1 cellular context compared by ENCODE assay signal in the genomic region with DNA sequence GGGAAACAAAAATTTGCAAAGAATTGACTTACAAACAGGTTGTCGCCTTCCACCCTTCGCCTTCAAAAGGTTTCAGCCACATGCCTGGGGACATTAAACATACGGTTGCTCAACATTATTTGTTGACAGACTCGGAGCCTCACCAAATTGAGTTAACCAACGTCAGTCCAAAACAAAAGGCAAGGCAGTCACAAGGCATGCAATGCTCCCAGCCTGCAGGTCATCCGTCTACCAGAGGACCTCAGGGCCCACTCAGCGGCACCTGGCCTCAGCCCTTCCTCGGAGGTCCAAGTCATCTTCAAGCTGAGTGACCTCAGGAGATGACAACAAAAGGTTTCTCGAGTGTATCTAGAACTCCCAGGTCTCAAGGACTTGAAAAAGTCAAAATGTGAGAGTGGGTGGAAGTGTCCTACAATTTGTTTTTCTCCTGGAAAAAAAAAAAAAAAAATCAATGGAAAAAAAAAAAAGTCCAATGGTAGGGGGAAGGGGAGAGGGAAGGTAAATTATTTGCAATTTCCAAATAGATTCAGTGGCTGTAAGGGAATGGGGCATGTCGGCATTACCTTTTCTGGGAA.
A peak's percentile ranks its signal among the peaks of the same experiment; 100 is the strongest.
TF ChIP-seq lines count a peak whose summit lies in the region.

No MANE protein-coding gene starts in this region.

TF ChIP-seq in HepG2, 621 proteins besides CTCF, POLR2A, EP300 and RAD21 (continued from another document and continues in another):
- TF ChIP-seq, protein P1, sequence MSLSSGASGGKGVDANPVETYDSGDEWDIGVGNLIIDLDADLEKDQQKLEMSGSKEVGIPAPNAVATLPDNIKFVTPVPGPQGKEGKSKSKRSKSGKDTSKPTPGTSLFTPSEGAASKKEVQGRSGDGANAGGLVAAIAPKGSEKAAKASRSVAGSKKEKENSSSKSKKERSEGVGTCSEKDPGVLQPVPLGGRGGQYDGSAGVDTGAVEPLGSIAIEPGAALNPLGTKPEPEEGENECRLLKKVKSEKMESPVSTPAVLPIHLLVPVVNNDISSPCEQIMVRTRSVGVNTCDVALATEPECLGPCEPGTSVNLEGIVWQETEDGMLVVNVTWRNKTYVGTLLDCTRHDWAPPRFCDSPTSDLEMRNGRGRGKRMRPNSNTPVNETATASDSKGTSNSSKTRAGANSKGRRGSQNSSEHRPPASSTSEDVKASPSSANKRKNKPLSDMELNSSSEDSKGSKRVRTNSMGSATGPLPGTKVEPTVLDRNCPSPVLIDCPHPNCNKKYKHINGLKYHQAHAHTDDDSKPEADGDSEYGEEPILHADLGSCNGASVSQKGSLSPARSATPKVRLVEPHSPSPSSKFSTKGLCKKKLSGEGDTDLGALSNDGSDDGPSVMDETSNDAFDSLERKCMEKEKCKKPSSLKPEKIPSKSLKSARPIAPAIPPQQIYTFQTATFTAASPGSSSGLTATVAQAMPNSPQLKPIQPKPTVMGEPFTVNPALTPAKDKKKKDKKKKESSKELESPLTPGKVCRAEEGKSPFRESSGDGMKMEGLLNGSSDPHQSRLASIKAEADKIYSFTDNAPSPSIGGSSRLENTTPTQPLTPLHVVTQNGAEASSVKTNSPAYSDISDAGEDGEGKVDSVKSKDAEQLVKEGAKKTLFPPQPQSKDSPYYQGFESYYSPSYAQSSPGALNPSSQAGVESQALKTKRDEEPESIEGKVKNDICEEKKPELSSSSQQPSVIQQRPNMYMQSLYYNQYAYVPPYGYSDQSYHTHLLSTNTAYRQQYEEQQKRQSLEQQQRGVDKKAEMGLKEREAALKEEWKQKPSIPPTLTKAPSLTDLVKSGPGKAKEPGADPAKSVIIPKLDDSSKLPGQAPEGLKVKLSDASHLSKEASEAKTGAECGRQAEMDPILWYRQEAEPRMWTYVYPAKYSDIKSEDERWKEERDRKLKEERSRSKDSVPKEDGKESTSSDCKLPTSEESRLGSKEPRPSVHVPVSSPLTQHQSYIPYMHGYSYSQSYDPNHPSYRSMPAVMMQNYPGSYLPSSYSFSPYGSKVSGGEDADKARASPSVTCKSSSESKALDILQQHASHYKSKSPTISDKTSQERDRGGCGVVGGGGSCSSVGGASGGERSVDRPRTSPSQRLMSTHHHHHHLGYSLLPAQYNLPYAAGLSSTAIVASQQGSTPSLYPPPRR (CRISPR knock-in tag; IDR thresholded peaks at IDR 0.05; ENCODE audit: borderline replicate concordance) = peak; percentile 72; the same call in 1 of the 2 replicates
- TF ChIP-seq NR2F1 (CRISPR knock-in tag; IDR thresholded peaks at IDR 0.05) (no peak), CAMTA2 (CRISPR knock-in tag; IDR thresholded peaks at IDR 0.05; ENCODE audit: borderline replicate concordance) (no peak), SALL1 (CRISPR knock-in tag; IDR thresholded peaks at IDR 0.05) (peak; percentile 92), MEIS2 (CRISPR knock-in tag; IDR thresholded peaks at IDR 0.05) (peak; percentile 94), FOXA1 (IDR thresholded peaks at IDR 0.05) (no peak), FOXA1 (CRISPR knock-in tag; IDR thresholded peaks at IDR 0.05) (peak; percentile 79), ZNF724P (CRISPR knock-in tag; IDR thresholded peaks at IDR 0.05; ENCODE audit: borderline replicate concordance) (peak; percentile 55; the same call in 1 of the 2 replicates), NR1H2 (CRISPR knock-in tag; IDR thresholded peaks at IDR 0.05; ENCODE audit: borderline replicate concordance, low read depth) (peak; percentile 73; the same call in 1 of the 2 replicates), ZNF629 (CRISPR knock-in tag; conservative IDR thresholded peaks at IDR 0.05) (peak; percentile 46; the same call in 1 of the 2 replicates), MLLT10 (CRISPR knock-in tag; IDR thresholded peaks at IDR 0.05) (no peak), NFE2 (CRISPR knock-in tag; IDR thresholded peaks at IDR 0.05) (no peak), LCORL (IDR thresholded peaks at IDR 0.05) (no peak), LCORL (CRISPR knock-in tag; IDR thresholded peaks at IDR 0.05) (peak; percentile 91), ZBTB3 (CRISPR knock-in tag; IDR thresholded peaks at IDR 0.05; ENCODE audit: borderline replicate concordance, low read depth) (no peak; the same call in 1 of the 2 replicates), POGZ (CRISPR knock-in tag; IDR thresholded peaks at IDR 0.05) (no peak)
- TF ChIP-seq, protein P2, sequence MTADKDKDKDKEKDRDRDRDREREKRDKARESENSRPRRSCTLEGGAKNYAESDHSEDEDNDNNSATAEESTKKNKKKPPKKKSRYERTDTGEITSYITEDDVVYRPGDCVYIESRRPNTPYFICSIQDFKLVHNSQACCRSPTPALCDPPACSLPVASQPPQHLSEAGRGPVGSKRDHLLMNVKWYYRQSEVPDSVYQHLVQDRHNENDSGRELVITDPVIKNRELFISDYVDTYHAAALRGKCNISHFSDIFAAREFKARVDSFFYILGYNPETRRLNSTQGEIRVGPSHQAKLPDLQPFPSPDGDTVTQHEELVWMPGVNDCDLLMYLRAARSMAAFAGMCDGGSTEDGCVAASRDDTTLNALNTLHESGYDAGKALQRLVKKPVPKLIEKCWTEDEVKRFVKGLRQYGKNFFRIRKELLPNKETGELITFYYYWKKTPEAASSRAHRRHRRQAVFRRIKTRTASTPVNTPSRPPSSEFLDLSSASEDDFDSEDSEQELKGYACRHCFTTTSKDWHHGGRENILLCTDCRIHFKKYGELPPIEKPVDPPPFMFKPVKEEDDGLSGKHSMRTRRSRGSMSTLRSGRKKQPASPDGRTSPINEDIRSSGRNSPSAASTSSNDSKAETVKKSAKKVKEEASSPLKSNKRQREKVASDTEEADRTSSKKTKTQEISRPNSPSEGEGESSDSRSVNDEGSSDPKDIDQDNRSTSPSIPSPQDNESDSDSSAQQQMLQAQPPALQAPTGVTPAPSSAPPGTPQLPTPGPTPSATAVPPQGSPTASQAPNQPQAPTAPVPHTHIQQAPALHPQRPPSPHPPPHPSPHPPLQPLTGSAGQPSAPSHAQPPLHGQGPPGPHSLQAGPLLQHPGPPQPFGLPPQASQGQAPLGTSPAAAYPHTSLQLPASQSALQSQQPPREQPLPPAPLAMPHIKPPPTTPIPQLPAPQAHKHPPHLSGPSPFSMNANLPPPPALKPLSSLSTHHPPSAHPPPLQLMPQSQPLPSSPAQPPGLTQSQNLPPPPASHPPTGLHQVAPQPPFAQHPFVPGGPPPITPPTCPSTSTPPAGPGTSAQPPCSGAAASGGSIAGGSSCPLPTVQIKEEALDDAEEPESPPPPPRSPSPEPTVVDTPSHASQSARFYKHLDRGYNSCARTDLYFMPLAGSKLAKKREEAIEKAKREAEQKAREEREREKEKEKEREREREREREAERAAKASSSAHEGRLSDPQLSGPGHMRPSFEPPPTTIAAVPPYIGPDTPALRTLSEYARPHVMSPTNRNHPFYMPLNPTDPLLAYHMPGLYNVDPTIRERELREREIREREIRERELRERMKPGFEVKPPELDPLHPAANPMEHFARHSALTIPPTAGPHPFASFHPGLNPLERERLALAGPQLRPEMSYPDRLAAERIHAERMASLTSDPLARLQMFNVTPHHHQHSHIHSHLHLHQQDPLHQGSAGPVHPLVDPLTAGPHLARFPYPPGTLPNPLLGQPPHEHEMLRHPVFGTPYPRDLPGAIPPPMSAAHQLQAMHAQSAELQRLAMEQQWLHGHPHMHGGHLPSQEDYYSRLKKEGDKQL (CRISPR knock-in tag; IDR thresholded peaks at IDR 0.05; ENCODE audit: low read depth) = 0 out of 2 replicates have a peak, but pooled peaks have one; percentile 41
- TF ChIP-seq, protein P3, sequence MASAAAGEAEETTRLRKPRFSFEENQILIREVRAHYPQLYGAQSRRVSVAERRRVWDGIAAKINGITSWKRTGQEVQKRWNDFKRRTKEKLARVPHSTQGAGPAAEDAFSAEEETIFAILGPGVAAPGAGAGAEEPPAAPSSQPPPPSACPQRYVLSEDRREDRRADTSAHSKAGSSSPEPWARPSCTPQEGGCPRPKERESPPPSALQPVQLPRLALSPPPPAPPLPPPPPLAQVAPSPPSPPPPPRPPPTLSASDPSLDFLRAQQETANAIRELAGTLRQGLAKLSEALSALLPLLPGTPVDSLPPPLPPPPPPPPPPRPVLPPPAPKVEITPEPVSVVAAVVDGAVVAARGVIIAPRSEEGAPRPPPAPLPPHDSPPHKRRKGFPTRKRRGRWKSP (CRISPR knock-in tag; IDR thresholded peaks at IDR 0.05) = peak; percentile 70; the same call in 1 of the 2 replicates
- TF ChIP-seq, protein P4, sequence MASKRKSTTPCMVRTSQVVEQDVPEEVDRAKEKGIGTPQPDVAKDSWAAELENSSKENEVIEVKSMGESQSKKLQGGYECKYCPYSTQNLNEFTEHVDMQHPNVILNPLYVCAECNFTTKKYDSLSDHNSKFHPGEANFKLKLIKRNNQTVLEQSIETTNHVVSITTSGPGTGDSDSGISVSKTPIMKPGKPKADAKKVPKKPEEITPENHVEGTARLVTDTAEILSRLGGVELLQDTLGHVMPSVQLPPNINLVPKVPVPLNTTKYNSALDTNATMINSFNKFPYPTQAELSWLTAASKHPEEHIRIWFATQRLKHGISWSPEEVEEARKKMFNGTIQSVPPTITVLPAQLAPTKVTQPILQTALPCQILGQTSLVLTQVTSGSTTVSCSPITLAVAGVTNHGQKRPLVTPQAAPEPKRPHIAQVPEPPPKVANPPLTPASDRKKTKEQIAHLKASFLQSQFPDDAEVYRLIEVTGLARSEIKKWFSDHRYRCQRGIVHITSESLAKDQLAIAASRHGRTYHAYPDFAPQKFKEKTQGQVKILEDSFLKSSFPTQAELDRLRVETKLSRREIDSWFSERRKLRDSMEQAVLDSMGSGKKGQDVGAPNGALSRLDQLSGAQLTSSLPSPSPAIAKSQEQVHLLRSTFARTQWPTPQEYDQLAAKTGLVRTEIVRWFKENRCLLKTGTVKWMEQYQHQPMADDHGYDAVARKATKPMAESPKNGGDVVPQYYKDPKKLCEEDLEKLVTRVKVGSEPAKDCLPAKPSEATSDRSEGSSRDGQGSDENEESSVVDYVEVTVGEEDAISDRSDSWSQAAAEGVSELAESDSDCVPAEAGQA (IDR thresholded peaks at IDR 0.05; ENCODE audit: low read depth) = no peak
- TF ChIP-seq, protein P4 (CRISPR knock-in tag; IDR thresholded peaks at IDR 0.05; ENCODE audit: borderline replicate concordance) = peak; percentile 94
- TF ChIP-seq, protein P5, sequence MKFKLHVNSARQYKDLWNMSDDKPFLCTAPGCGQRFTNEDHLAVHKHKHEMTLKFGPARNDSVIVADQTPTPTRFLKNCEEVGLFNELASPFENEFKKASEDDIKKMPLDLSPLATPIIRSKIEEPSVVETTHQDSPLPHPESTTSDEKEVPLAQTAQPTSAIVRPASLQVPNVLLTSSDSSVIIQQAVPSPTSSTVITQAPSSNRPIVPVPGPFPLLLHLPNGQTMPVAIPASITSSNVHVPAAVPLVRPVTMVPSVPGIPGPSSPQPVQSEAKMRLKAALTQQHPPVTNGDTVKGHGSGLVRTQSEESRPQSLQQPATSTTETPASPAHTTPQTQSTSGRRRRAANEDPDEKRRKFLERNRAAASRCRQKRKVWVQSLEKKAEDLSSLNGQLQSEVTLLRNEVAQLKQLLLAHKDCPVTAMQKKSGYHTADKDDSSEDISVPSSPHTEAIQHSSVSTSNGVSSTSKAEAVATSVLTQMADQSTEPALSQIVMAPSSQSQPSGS (CRISPR knock-in tag; IDR thresholded peaks at IDR 0.05) = 0 out of 2 replicates have a peak, but pooled peaks have one; percentile 39
- TF ChIP-seq, protein P6, sequence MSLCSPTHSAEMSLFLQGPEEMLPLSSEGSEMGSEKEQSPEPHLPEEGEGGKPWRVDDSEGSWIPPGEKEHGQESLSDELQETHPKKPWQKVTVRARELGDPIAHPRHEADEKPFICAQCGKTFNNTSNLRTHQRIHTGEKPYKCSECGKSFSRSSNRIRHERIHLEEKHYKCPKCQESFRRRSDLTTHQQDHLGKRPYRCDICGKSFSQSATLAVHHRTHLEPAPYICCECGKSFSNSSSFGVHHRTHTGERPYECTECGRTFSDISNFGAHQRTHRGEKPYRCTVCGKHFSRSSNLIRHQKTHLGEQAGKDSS (CRISPR knock-in tag; IDR thresholded peaks at IDR 0.05; ENCODE audit: borderline replicate concordance, low read depth) = peak; percentile 28; the same call in 1 of the 2 replicates
- TF ChIP-seq, protein P7, sequence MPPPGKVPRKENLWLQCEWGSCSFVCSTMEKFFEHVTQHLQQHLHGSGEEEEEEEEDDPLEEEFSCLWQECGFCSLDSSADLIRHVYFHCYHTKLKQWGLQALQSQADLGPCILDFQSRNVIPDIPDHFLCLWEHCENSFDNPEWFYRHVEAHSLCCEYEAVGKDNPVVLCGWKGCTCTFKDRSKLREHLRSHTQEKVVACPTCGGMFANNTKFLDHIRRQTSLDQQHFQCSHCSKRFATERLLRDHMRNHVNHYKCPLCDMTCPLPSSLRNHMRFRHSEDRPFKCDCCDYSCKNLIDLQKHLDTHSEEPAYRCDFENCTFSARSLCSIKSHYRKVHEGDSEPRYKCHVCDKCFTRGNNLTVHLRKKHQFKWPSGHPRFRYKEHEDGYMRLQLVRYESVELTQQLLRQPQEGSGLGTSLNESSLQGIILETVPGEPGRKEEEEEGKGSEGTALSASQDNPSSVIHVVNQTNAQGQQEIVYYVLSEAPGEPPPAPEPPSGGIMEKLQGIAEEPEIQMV (CRISPR knock-in tag; IDR thresholded peaks at IDR 0.05; ENCODE audit: low read depth) = no peak
- TF ChIP-seq, protein P8, sequence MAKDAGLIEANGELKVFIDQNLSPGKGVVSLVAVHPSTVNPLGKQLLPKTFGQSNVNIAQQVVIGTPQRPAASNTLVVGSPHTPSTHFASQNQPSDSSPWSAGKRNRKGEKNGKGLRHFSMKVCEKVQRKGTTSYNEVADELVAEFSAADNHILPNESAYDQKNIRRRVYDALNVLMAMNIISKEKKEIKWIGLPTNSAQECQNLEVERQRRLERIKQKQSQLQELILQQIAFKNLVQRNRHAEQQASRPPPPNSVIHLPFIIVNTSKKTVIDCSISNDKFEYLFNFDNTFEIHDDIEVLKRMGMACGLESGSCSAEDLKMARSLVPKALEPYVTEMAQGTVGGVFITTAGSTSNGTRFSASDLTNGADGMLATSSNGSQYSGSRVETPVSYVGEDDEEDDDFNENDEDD (CRISPR knock-in tag; IDR thresholded peaks at IDR 0.05; ENCODE audit: borderline replicate concordance) = peak; percentile 93; the same call in 1 of the 2 replicates
- TF ChIP-seq, protein P9, sequence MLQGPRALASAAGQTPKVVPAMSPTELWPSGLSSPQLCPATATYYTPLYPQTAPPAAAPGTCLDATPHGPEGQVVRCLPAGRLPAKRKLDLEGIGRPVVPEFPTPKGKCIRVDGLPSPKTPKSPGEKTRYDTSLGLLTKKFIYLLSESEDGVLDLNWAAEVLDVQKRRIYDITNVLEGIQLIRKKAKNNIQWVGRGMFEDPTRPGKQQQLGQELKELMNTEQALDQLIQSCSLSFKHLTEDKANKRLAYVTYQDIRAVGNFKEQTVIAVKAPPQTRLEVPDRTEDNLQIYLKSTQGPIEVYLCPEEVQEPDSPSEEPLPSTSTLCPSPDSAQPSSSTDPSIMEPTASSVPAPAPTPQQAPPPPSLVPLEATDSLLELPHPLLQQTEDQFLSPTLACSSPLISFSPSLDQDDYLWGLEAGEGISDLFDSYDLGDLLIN (CRISPR knock-in tag; IDR thresholded peaks at IDR 0.05; ENCODE audit: borderline replicate concordance) = peak; percentile 76; the same call in 1 of the 2 replicates
